Comparison of ENCODE assay signal across 23 cellular contexts in genomic region chr20:61411743-61412142, GRCh38.
"Had no signal": no experiment of that assay in that cellular context is flagged by ENCODE, and none has a peak within 500 bp of the region (broad histone marks: within the 10 kb centered on the region; RNA-seq: fewer than 3 reads in every experiment).

No MANE protein-coding gene starts in this region.

- H3K4me3 ChIP-seq: coronary artery, dorsolateral prefrontal cortex, esophagus muscularis mucosa, gastroesophageal sphincter, heart left ventricle, hepatocyte, left lung, lower lobe of right lung, mucosa of descending colon had no signal

- H3K4me2 ChIP-seq: hepatocyte had no signal

- FAIRE-seq: colon, endothelial cell of umbilical vein, frontal cortex had no signal

- H3K4me1 Mint-ChIP-seq: immature natural killer cell, mesothelial cell of epicardium had no signal

- H3K27me3 ChIP-seq: dorsolateral prefrontal cortex, foreskin keratinocyte, heart left ventricle, hepatocyte, left lung had no signal

- ATAC-seq: foreskin keratinocyte, gastroesophageal sphincter, heart left ventricle, left cardiac atrium, left lung, left ventricle myocardium superior, lower lobe of right lung, mucosa of descending colon had no signal

- H3K4me1 ChIP-seq: esophagus muscularis mucosa, foreskin keratinocyte, gastroesophageal sphincter, heart left ventricle, left lung, lower lobe of right lung had no signal

- DNase-seq: dermis blood vessel endothelial cell; dorsolateral prefrontal cortex; effector CD4-positive, alpha-beta T cell; effector memory CD4-positive, alpha-beta T cell; foreskin keratinocyte; heart left ventricle; hypothalamus; immature natural killer cell; islet precursor cell; left cardiac atrium; left lung; left ventricle myocardium superior; lower lobe of right lung; mesenchymal stem cell; mucosa of descending colon had no signal

- H3K36me3 Mint-ChIP-seq: mesothelial cell of epicardium had no signal

- H3K36me3 ChIP-seq: esophagus muscularis mucosa, gastroesophageal sphincter, heart left ventricle, left lung, lower lobe of right lung had no signal

- H3K4me3 Mint-ChIP-seq: immature natural killer cell, mesothelial cell of epicardium had no signal

- H3K27ac ChIP-seq: coronary artery, dorsolateral prefrontal cortex, esophagus muscularis mucosa, foreskin keratinocyte, gastroesophageal sphincter, heart left ventricle, hepatocyte, left lung, lower lobe of right lung had no signal

- H3K27ac Mint-ChIP-seq: immature natural killer cell, mesothelial cell of epicardium had no signal

- H2AFZ ChIP-seq: hepatocyte had no signal

- H3K9me3 ChIP-seq: lower lobe of right lung, mucosa of descending colon had no signal

- H3K79me2 ChIP-seq: hepatocyte had no signal
